Comparison of ENCODE assay signal across 10 cellular contexts in genomic region chr2:144511945-144512344, GRCh38. TPM values are rescaled to one million over a fixed set of nuclear protein-coding genes. Genes with fewer than 3 reads are reported as not detected.
A peak's percentile ranks its signal among the peaks of the same experiment; 100 is the strongest.
DNase-seq lines count a peak whose midpoint lies in the region; ATAC-seq and TF ChIP-seq lines count a peak whose summit lies in the region.
"Had no signal": no experiment of that assay in that cellular context is flagged by ENCODE, and none has a peak within 500 bp of the region (broad histone marks: within the 10 kb centered on the region; RNA-seq: fewer than 3 reads in every experiment).

No MANE protein-coding gene starts in this region.

- no peak for ATAC-seq in activated B cell treated with CpG ODN at 0.5 μM for 24 hours (ENCODE audit: low read depth)
- ATAC-seq in GM18505 (IDR thresholded peaks at IDR 0.05; ENCODE audit: unreplicated experiment), result no peak
- no peak for ATAC-seq in GM18517 (IDR thresholded peaks at IDR 0.05; ENCODE audit: unreplicated experiment)

- H3K27me3 ChIP-seq in CD8-positive, alpha-beta memory T cell (ENCODE audit: insufficient read depth, low read length, poor library complexity, severe bottlenecking), result peaks cover 6% of the 10 kb centered on the region
- H3K27me3 ChIP-seq in hepatocyte, result peaks cover 90% of the 10 kb centered on the region
- peaks cover 9 to 29% (median 13%) of the 10 kb centered on the region in 3 donors for H3K27me3 ChIP-seq in sigmoid colon

- intact Hi-C loops in activated B cell treated with CpG ODN at 0.5 μM for 24 hours (cut with micrococcal nuclease) (loop anchor here (5.0 kb wide), 1 partner anchor 1130 kb away; no protein-coding TSS in a partner anchor), sigmoid colon (cut with DNase I) (no loop called here)

- H3K4me2 ChIP-seq in hepatocyte, result peak overlapping the region; percentile 78

- H3K4me1 ChIP-seq in CD8-positive, alpha-beta memory T cell (ENCODE audit: insufficient read depth, low read length), result peaks cover 36% of the 10 kb centered on the region
- peaks cover 17% of the 10 kb centered on the region for H3K4me1 ChIP-seq in hepatocyte (ENCODE audit: insufficient read depth)
- H3K4me1 ChIP-seq in sigmoid colon, result peaks cover 0 to 13% (median 8%) of the 10 kb centered on the region in 4 donors

- no peaks in the 10 kb centered on the region for H4K20me1 ChIP-seq in hepatocyte (ENCODE audit: insufficient read depth, poor library complexity, severe bottlenecking)

- H3K4me3 Mint-ChIP-seq in CD8-positive, alpha-beta memory T cell, result peak overlapping the region; percentile 17 to 93 (median 85)
- H3K4me3 Mint-ChIP-seq in activated B cell treated with CpG ODN at 0.5 μM for 24 hours, result peak overlapping the region; percentile 93

- H3K4me1 Mint-ChIP-seq in CD8-positive, alpha-beta memory T cell, result peaks cover 68 to 84% (median 80%) of the 10 kb centered on the region in 3 donors
- H3K4me1 Mint-ChIP-seq in activated B cell treated with CpG ODN at 0.5 μM for 24 hours, result peaks cover 87% of the 10 kb centered on the region

- H3K27ac Mint-ChIP-seq in CD8-positive, alpha-beta memory T cell, result peak overlapping the region; percentile 29 to 99 (median 86)
- peak overlapping the region; percentile 69 for H3K27ac Mint-ChIP-seq in activated B cell treated with CpG ODN at 0.5 μM for 24 hours

- DNase-seq in CD8-positive, alpha-beta memory T cell, result no peak
- DNase-seq in activated B cell treated with CpG ODN at 0.5 μM for 24 hours (no peak), hepatocyte (ENCODE audit: low spot score) (no peak), sigmoid colon (no peak), NCI-H1417 treated with DMSO at 0.1 percent for 48 hours (lab: John Stamatoyannopoulos, UW) (no peak), GM10248 (ENCODE audit: extremely low spot score) (no peak)
- DNase-seq: activated CD4-positive, alpha-beta T cell treated with anti-CD3 and anti-CD28 coated beads for 48 hours; central memory CD4-positive, alpha-beta T cell had no signal

- CTCF ChIA-PET in CD8-positive, alpha-beta memory T cell (lab: Charles Lee), result interaction anchor here (1.1 kb wide), 1 partner anchor 347 kb away, joined by 3 read pairs; no protein-coding TSS in a partner anchor
- CTCF ChIA-PET in activated B cell treated with CpG ODN at 0.5 μM for 24 hours (lab: Charles Lee) (no interaction called here), GM10248 (lab: Yijun Ruan, JAX) (no interaction called here)

- TF ChIP-seq EP300 in sigmoid colon (IDR thresholded peaks at IDR 0.05), result no peak

- H3K36me3 Mint-ChIP-seq in CD8-positive, alpha-beta memory T cell, result peaks cover 0 to 36% (median 2%) of the 10 kb centered on the region in 3 donors
- peaks cover 72% of the 10 kb centered on the region for H3K36me3 Mint-ChIP-seq in activated B cell treated with CpG ODN at 0.5 μM for 24 hours (ENCODE audit: low read depth)

- peaks cover 7 to 8% of the 10 kb centered on the region in 2 donors for H3K27me3 Mint-ChIP-seq in CD8-positive, alpha-beta memory T cell
- no peaks in the 10 kb centered on the region for H3K27me3 Mint-ChIP-seq in activated B cell treated with CpG ODN at 0.5 μM for 24 hours

- POLR2A ChIA-PET in CD8-positive, alpha-beta memory T cell (lab: Charles Lee), result no interaction called here
- POLR2A ChIA-PET in activated B cell treated with CpG ODN at 0.5 μM for 24 hours (lab: Charles Lee), result no interaction called here
- POLR2A ChIA-PET in GM10248 (lab: Yijun Ruan, JAX), result no interaction called here

- H3K4me3 ChIP-seq in CD8-positive, alpha-beta memory T cell (ENCODE audit: low read length), result no peak overlapping the region
- no peak overlapping the region for H3K4me3 ChIP-seq in hepatocyte
- H3K4me3 ChIP-seq in sigmoid colon, result peak overlapping the region in 2 of 4 donors; percentile 61 to 75

- TF ChIP-seq POLR2A in sigmoid colon (IDR thresholded peaks at IDR 0.05) (no peak), GM18505 (IDR thresholded peaks at IDR 0.05; ENCODE audit: borderline replicate concordance, extremely low read depth, insufficient read depth, insufficient read length) (no peak)

- H2AFZ ChIP-seq in hepatocyte, result no peak overlapping the region

- H3K9me3 ChIP-seq in CD8-positive, alpha-beta memory T cell (ENCODE audit: low read length), result no peaks in the 10 kb centered on the region
- H3K9me3 ChIP-seq in hepatocyte (ENCODE audit: low read depth) (no peaks in the 10 kb centered on the region), sigmoid colon (no peaks in the 10 kb centered on the region)

- H3K79me2 ChIP-seq in hepatocyte, result peaks cover 85% of the 10 kb centered on the region

- peaks cover 0 to 4% (median 2%) of the 10 kb centered on the region in 5 donors for H3K9me3 Mint-ChIP-seq in CD8-positive, alpha-beta memory T cell
- H3K9me3 Mint-ChIP-seq in activated B cell treated with CpG ODN at 0.5 μM for 24 hours, result no peaks in the 10 kb centered on the region

- 27% methylated on average over 3 of the region's 3 CpGs for WGBS in hepatocyte (ENCODE audit: low lambda C conversion rate, missing lambda C conversion rate)
- WGBS in sigmoid colon, 2 donors, result 14 to 48% methylated on average over 3 of the region's 3 CpGs

- no peaks in the 10 kb centered on the region for H3K9me2 ChIP-seq in hepatocyte (replicated peaks; ENCODE audit: insufficient read depth)

- TF ChIP-seq CTCF in activated B cell treated with CpG ODN at 0.5 μM for 24 hours (IDR thresholded peaks at IDR 0.05), result no peak
- no peak for TF ChIP-seq CTCF in hepatocyte (IDR thresholded peaks at IDR 0.05; ENCODE audit: poor library complexity)
- no peak for TF ChIP-seq CTCF in sigmoid colon (IDR thresholded peaks at IDR 0.05)
- TF ChIP-seq CTCF in GM10248 (IDR thresholded peaks at IDR 0.05; ENCODE audit: control extremely low read depth, extremely low read depth, low read depth, missing control alignments), result no peak

- no peaks in the 10 kb centered on the region for H3K36me3 ChIP-seq in CD8-positive, alpha-beta memory T cell (ENCODE audit: insufficient read depth, low read length)
- H3K36me3 ChIP-seq in hepatocyte (replicated peaks; ENCODE audit: insufficient read depth, low read depth), result no peaks in the 10 kb centered on the region
- no peaks in the 10 kb centered on the region for H3K36me3 ChIP-seq in sigmoid colon

- H3K27ac ChIP-seq in CD8-positive, alpha-beta memory T cell (ENCODE audit: low read depth, low read length), result peak overlapping the region; percentile 26
- peak overlapping the region; percentile 65 for H3K27ac ChIP-seq in hepatocyte
- H3K27ac ChIP-seq in sigmoid colon, result peak overlapping the region; percentile 81 to 86 (median 86)

RNA-seq across cellular contexts. Expression of gene ZEB2, which starts 8.0 kb away (rescaled TPM):
- 10 to 100 TPM; 32.7 to 35.8 TPM for total RNA-seq in CD8-positive, alpha-beta memory T cell
- polyA plus RNA-seq in CD8-positive, alpha-beta memory T cell, result 20.6 TPM
- total RNA-seq in activated B cell treated with CpG ODN at 0.5 μM for 24 hours (162 and 200 TPM in 2 replicates), hepatocyte (35.5 and 38.8 TPM in 2 replicates), sigmoid colon (10 to 100 TPM; 51.0 to 70.6 (median 61.3) TPM)
- polyA plus RNA-seq in hepatocyte (17.2 and 17.8 TPM in 2 replicates), sigmoid colon (10 to 100 TPM in 2 of 3 donors, 1 to 10 TPM in 1; 8.1 to 19.8 (median 17.6) TPM)

Comparison
In these comparisons a context has a peak if more than half of its experiments do, and no peak if none do; other contexts are left out.
1. H3K27ac ChIP-seq: peak in every context shown above with its lines; median percentile 86 in sigmoid colon; 65 in hepatocyte; 26 in CD8-positive, alpha-beta memory T cell.